Comparison of ENCODE assay signal across 23 cellular contexts in the genomic region with DNA sequence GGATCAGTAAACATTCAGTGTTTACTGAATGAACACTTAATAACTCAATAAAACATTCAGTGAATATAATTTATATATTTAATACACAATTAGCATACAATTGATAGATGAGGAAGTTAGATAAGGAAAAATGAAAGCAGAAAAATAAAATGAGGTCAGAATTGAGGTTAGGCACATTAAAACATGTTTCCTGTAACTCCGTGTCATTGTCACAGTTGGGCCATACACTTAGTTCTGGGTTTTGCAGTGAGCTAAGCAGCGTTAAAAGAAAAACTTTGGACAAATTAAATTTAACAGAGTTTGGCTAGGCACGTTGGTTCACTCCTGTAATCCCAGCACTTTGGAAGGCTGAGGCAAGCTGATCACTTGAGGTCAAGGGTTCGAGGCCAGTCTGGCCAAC.
"Had no signal": no experiment of that assay in that cellular context is flagged by ENCODE, and none has a peak within 500 bp of the region (broad histone marks: within the 10 kb centered on the region; RNA-seq: fewer than 3 reads in every experiment).

No MANE protein-coding gene starts in this region.

- H3K4me3 Mint-ChIP-seq: activated CD8-positive, alpha-beta T cell treated with anti-CD3 and anti-CD28 coated beads, Interleukin-2, amount 10 ng/mL, durations not matched to agents 7 days and 5 days; brain; dendritic cell treated with granulocyte-macrophage colony-stimulating factor and Interleukin-4, amounts not matched to agents 40 ng/mL and 50 ng/mL, for 4 days; nephron; stimulated activated naive CD8-positive, alpha-beta T cell treated with anti-CD3 and anti-CD28 coated beads, Interleukin-15, Interleukin-2, amounts not matched to agents 100 ng/mL and 50 ng/mL, for 24 hours; T-helper 2 cell treated with Interferon-gamma antibody and Interleukin-4, amounts not matched to agents 5 μg/mL and 100 μg/mL, for 36 hours had no signal

- H3K4me1 ChIP-seq: left lung, psoas muscle, thyroid gland had no signal

- DNase-seq: activated CD4-positive, alpha-beta T cell treated with anti-CD3 and anti-CD28 coated beads, Interleukin-2, amount 50 U/mL, for 1 hour; activated CD4-positive, CD25-positive, alpha-beta regulatory T cell treated with anti-CD3 and anti-CD28 coated beads, Interleukin-2, amount 50 U/mL, for 72 hours; activated CD8-positive, alpha-beta T cell treated with anti-CD3 and anti-CD28 coated beads, Interleukin-2, amount 10 ng/mL, durations not matched to agents 7 days and 5 days; aorta; effector CD4-positive, alpha-beta T cell; kidney glomerular epithelial cell; left lung; pancreas; psoas muscle; right cardiac atrium; stimulated activated CD4-positive, alpha-beta T cell treated with anti-CD3 and anti-CD28 coated beads, Interleukin-12 subunit alpha, Interleukin-12 subunit beta, amount 100 ng/mL, for 4 hours; stimulated activated CD4-positive, alpha-beta T cell treated with anti-CD3 and anti-CD28 coated beads, Interleukin-1b, Interleukin-23, amount 100 ng/mL, for 48 hours; substantia nigra; thyroid gland; WERI-Rb-1 had no signal

- H3K27ac ChIP-seq: foreskin keratinocyte, left lung, pancreas, psoas muscle, thyroid gland, WERI-Rb-1 had no signal

- ATAC-seq: activated CD8-positive, alpha-beta T cell treated with anti-CD3 and anti-CD28 coated beads, Interleukin-2, amount 10 ng/mL, durations not matched to agents 7 days and 5 days; activated naive CD4-positive, alpha-beta T cell treated with anti-CD3 and anti-CD28 coated beads, Interleukin-2, amount 50 U/mL, for 72 hours; left lung; pancreas; psoas muscle; right cardiac atrium had no signal

- H3K9me3 Mint-ChIP-seq: activated naive CD4-positive, alpha-beta T cell treated with anti-CD3 and anti-CD28 coated beads, Interleukin-2, amount 50 U/mL, for 72 hours; brain; dendritic cell treated with granulocyte-macrophage colony-stimulating factor and Interleukin-4, amounts not matched to agents 40 ng/mL and 50 ng/mL, for 4 days; nephron; stimulated activated naive CD8-positive, alpha-beta T cell treated with anti-CD3 and anti-CD28 coated beads, Interleukin-15, Interleukin-2, amounts not matched to agents 100 ng/mL and 50 ng/mL, for 24 hours; T-helper 2 cell treated with Interferon-gamma antibody and Interleukin-4, amounts not matched to agents 5 μg/mL and 100 μg/mL, for 36 hours had no signal

- H3K9me3 ChIP-seq: left lung, pancreas, psoas muscle, thyroid gland had no signal

- H3K27me3 ChIP-seq: foreskin keratinocyte, left lung, pancreas, thyroid gland had no signal

- H3K27me3 Mint-ChIP-seq: brain; dendritic cell treated with granulocyte-macrophage colony-stimulating factor and Interleukin-4, amounts not matched to agents 40 ng/mL and 50 ng/mL, for 4 days; stimulated activated naive CD8-positive, alpha-beta T cell treated with anti-CD3 and anti-CD28 coated beads, Interleukin-15, Interleukin-2, amounts not matched to agents 100 ng/mL and 50 ng/mL, for 24 hours had no signal

- H3K36me3 ChIP-seq: left lung, pancreas, thyroid gland, WERI-Rb-1 had no signal

- H3K4me1 Mint-ChIP-seq: nephron had no signal

- H3K4me3 ChIP-seq: left lung, lung, pancreas, psoas muscle, thyroid gland had no signal

- H3K27ac Mint-ChIP-seq: activated CD8-positive, alpha-beta T cell treated with anti-CD3 and anti-CD28 coated beads, Interleukin-2, amount 10 ng/mL, durations not matched to agents 7 days and 5 days; activated naive CD4-positive, alpha-beta T cell treated with anti-CD3 and anti-CD28 coated beads, Interleukin-2, amount 50 U/mL, for 72 hours; brain; dendritic cell treated with granulocyte-macrophage colony-stimulating factor and Interleukin-4, amounts not matched to agents 40 ng/mL and 50 ng/mL, for 4 days; stimulated activated naive CD8-positive, alpha-beta T cell treated with anti-CD3 and anti-CD28 coated beads, Interleukin-15, Interleukin-2, amounts not matched to agents 100 ng/mL and 50 ng/mL, for 24 hours; T-helper 2 cell treated with Interferon-gamma antibody and Interleukin-4, amounts not matched to agents 5 μg/mL and 100 μg/mL, for 36 hours had no signal
